ENCODE assay signal across 30 cellular contexts in the genomic region with DNA sequence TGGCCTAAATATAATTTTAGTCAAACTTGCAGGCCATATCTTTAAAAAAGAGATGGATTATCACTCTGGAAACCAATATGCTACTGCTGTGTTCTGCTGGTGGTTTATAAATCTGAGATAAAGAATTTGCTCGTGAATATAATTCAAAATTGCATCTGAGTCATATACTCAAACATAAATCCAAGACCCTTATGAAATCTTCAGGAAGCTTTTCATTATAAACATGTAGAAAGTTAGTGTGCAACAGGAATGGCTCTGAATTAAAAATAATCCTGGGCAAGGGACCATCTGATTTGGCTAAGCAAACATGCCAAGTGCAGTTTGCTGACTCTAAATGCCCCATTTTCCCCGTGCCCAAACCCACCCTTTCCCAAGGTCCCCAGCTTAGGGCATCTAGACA.
"Had no signal": no experiment of that assay in that cellular context is flagged by ENCODE, and none has a peak within 500 bp of the region (broad histone marks: within the 10 kb centered on the region; RNA-seq: fewer than 3 reads in every experiment).

No MANE protein-coding gene starts in this region.

- H3K4me3 ChIP-seq: body of pancreas, colonic mucosa, esophagus squamous epithelium, gastrocnemius medialis, heart left ventricle had no signal

- ATAC-seq: activated CD4-positive, alpha-beta T cell treated with anti-CD3 and anti-CD28 coated beads for 36 hours; activated CD8-positive, alpha-beta memory T cell treated with anti-CD3 and anti-CD28 coated beads, Interleukin-2, amount 10 ng/mL, durations not matched to agents 7 days and 5 days; activated CD8-positive, alpha-beta T cell treated with anti-CD3 and anti-CD28 coated beads, Interleukin-2, amount 10 ng/mL, durations not matched to agents 7 days and 5 days; activated naive CD8-positive, alpha-beta T cell treated with anti-CD3 and anti-CD28 coated beads, Interleukin-2, amount 50 U/mL, for 24 hours; body of pancreas; foreskin keratinocyte; gastrocnemius medialis; heart left ventricle had no signal

- H3K4me3 Mint-ChIP-seq: activated CD4-positive, alpha-beta memory T cell treated with anti-CD3 and anti-CD28 coated beads for 36 hours; activated CD4-positive, alpha-beta T cell treated with anti-CD3 and anti-CD28 coated beads for 36 hours; activated CD4-positive, alpha-beta T cell treated with anti-CD3 and anti-CD28 coated beads, Interleukin-2, amount 10 ng/mL, durations not matched to agents 24 days and 14 days; activated CD8-positive, alpha-beta memory T cell treated with anti-CD3 and anti-CD28 coated beads, Interleukin-2, amount 10 ng/mL, durations not matched to agents 7 days and 5 days; activated CD8-positive, alpha-beta T cell treated with anti-CD3 and anti-CD28 coated beads, Interleukin-2, amount 10 ng/mL, durations not matched to agents 7 days and 5 days; activated naive CD4-positive, alpha-beta T cell treated with anti-CD3 and anti-CD28 coated beads for 36 hours; activated naive CD4-positive, alpha-beta T cell treated with anti-CD3 and anti-CD28 coated beads, Interleukin-2, amount 50 U/mL, for 24 hours; activated naive CD8-positive, alpha-beta T cell treated with anti-CD3 and anti-CD28 coated beads for 36 hours; activated naive CD8-positive, alpha-beta T cell treated with anti-CD3 and anti-CD28 coated beads, Interleukin-2, amount 50 U/mL, for 24 hours; activated T-helper 1 cell treated with anti-CD3 and anti-CD28 coated beads, Interleukin-12 subunit alpha, Interleukin-12 subunit beta, Interleukin-2, Interleukin-4 antibody, amounts not matched to agents 30 ng/mL and 10 ng/mL and 1 ng/mL, durations not matched to agents 14 hours and 24 hours and 36 hours had no signal

- H3K4me1 ChIP-seq: colonic mucosa had no signal

- H3K27me3 Mint-ChIP-seq: activated CD4-positive, alpha-beta memory T cell treated with anti-CD3 and anti-CD28 coated beads for 36 hours; activated CD4-positive, alpha-beta T cell treated with anti-CD3 and anti-CD28 coated beads for 36 hours; activated CD4-positive, alpha-beta T cell treated with anti-CD3 and anti-CD28 coated beads, Interleukin-2, amount 10 ng/mL, durations not matched to agents 24 days and 14 days; activated CD8-positive, alpha-beta memory T cell treated with anti-CD3 and anti-CD28 coated beads, Interleukin-2, amount 10 ng/mL, durations not matched to agents 7 days and 5 days; activated naive CD4-positive, alpha-beta T cell treated with anti-CD3 and anti-CD28 coated beads, Interleukin-2, amount 50 U/mL, for 24 hours; activated naive CD8-positive, alpha-beta T cell treated with anti-CD3 and anti-CD28 coated beads for 36 hours; activated naive CD8-positive, alpha-beta T cell treated with anti-CD3 and anti-CD28 coated beads, Interleukin-2, amount 50 U/mL, for 24 hours had no signal

- H3K27ac ChIP-seq: body of pancreas, colonic mucosa, epithelial cell of prostate, esophagus squamous epithelium, foreskin keratinocyte, heart left ventricle had no signal

- H3K36me3 ChIP-seq: colonic mucosa, esophagus squamous epithelium, gastrocnemius medialis, heart left ventricle had no signal

- H3K36me3 Mint-ChIP-seq: activated naive CD4-positive, alpha-beta T cell treated with anti-CD3 and anti-CD28 coated beads, Interleukin-2, amount 50 U/mL, for 24 hours had no signal

- H3K27ac Mint-ChIP-seq: activated CD4-positive, alpha-beta memory T cell treated with anti-CD3 and anti-CD28 coated beads for 36 hours; activated CD4-positive, alpha-beta T cell treated with anti-CD3 and anti-CD28 coated beads for 36 hours; activated CD4-positive, alpha-beta T cell treated with anti-CD3 and anti-CD28 coated beads, Interleukin-2, amount 10 ng/mL, durations not matched to agents 24 days and 14 days; activated CD8-positive, alpha-beta memory T cell treated with anti-CD3 and anti-CD28 coated beads, Interleukin-2, amount 10 ng/mL, durations not matched to agents 7 days and 5 days; activated CD8-positive, alpha-beta T cell treated with anti-CD3 and anti-CD28 coated beads, Interleukin-2, amount 10 ng/mL, durations not matched to agents 7 days and 5 days; activated naive CD4-positive, alpha-beta T cell treated with anti-CD3 and anti-CD28 coated beads for 36 hours; activated naive CD4-positive, alpha-beta T cell treated with anti-CD3 and anti-CD28 coated beads, Interleukin-2, amount 50 U/mL, for 24 hours; activated naive CD8-positive, alpha-beta T cell treated with anti-CD3 and anti-CD28 coated beads for 36 hours; activated naive CD8-positive, alpha-beta T cell treated with anti-CD3 and anti-CD28 coated beads, Interleukin-2, amount 50 U/mL, for 24 hours; activated T-helper 1 cell treated with anti-CD3 and anti-CD28 coated beads, Interleukin-12 subunit alpha, Interleukin-12 subunit beta, Interleukin-2, Interleukin-4 antibody, amounts not matched to agents 30 ng/mL and 10 ng/mL and 1 ng/mL, durations not matched to agents 14 hours and 24 hours and 36 hours; activated T-helper 2 cell treated with anti-CD3 and anti-CD28 coated beads, Interferon-gamma antibody, Interleukin-2, Interleukin-4, amounts not matched to agents 10 μg/mL and 5 μg/mL and 100 μg/mL, durations not matched to agents 14 hours and 24 hours and 36 hours had no signal

- H3K9me3 ChIP-seq: body of pancreas, colonic mucosa, esophagus squamous epithelium, gastrocnemius medialis, heart left ventricle had no signal

- DNase-seq: activated CD4-positive, alpha-beta memory T cell treated with anti-CD3 and anti-CD28 coated beads for 36 hours; activated CD4-positive, alpha-beta T cell treated with anti-CD3 and anti-CD28 coated beads for 36 hours; activated CD4-positive, alpha-beta T cell treated with anti-CD3 and anti-CD28 coated beads, Interleukin-2, amount 10 ng/mL, durations not matched to agents 24 days and 14 days; activated CD4-positive, CD25-positive, alpha-beta regulatory T cell; activated CD4-positive, CD25-positive, alpha-beta regulatory T cell treated with anti-CD3 and anti-CD28 coated beads, Interleukin-2, amount 50 U/mL, for 72 hours; activated CD8-positive, alpha-beta memory T cell treated with anti-CD3 and anti-CD28 coated beads, Interleukin-2, amount 10 ng/mL, durations not matched to agents 7 days and 5 days; activated CD8-positive, alpha-beta memory T cell treated with anti-CD3 and anti-CD28 coated beads, Interleukin-2, amount 50 U/mL, for 4 hours; activated CD8-positive, alpha-beta T cell treated with anti-CD3 and anti-CD28 coated beads, Interleukin-2, amount 10 ng/mL, durations not matched to agents 7 days and 5 days; activated effector memory CD4-positive, alpha-beta T cell treated with anti-CD3 and anti-CD28 coated beads, Interleukin-2, amount 50 U/mL, for 16 hours; activated naive CD4-positive, alpha-beta T cell treated with anti-CD3 and anti-CD28 coated beads for 36 hours; activated naive CD8-positive, alpha-beta T cell treated with anti-CD3 and anti-CD28 coated beads for 36 hours; activated naive CD8-positive, alpha-beta T cell treated with anti-CD3 and anti-CD28 coated beads, Interleukin-2, amount 50 U/mL, for 24 hours; activated T-cell treated with anti-CD3 and anti-CD28 coated beads, Interleukin-2, amount 50 U/mL, for 1 hour; activated T-cell treated with anti-CD3 and anti-CD28 coated beads, Interleukin-2, amount 50 U/mL, for 48 hours; amniotic stem cell; anterior cingulate cortex; body of pancreas; caudate nucleus; colonic mucosa; effector CD8-positive, alpha-beta T cell; esophagus squamous epithelium; foreskin keratinocyte; gastrocnemius medialis; glutamatergic neuron; heart left ventricle; hypothalamus had no signal

- H3K27me3 ChIP-seq: body of pancreas, colonic mucosa, esophagus squamous epithelium, foreskin keratinocyte, gastrocnemius medialis, heart left ventricle had no signal

- H3K9me3 Mint-ChIP-seq: activated CD4-positive, alpha-beta memory T cell treated with anti-CD3 and anti-CD28 coated beads for 36 hours; activated CD4-positive, alpha-beta T cell treated with anti-CD3 and anti-CD28 coated beads, Interleukin-2, amount 10 ng/mL, durations not matched to agents 24 days and 14 days; activated naive CD4-positive, alpha-beta T cell treated with anti-CD3 and anti-CD28 coated beads for 36 hours; activated naive CD4-positive, alpha-beta T cell treated with anti-CD3 and anti-CD28 coated beads, Interleukin-2, amount 50 U/mL, for 24 hours; activated naive CD8-positive, alpha-beta T cell treated with anti-CD3 and anti-CD28 coated beads for 36 hours; activated naive CD8-positive, alpha-beta T cell treated with anti-CD3 and anti-CD28 coated beads, Interleukin-2, amount 50 U/mL, for 24 hours; activated T-helper 1 cell treated with anti-CD3 and anti-CD28 coated beads, Interleukin-12 subunit alpha, Interleukin-12 subunit beta, Interleukin-2, Interleukin-4 antibody, amounts not matched to agents 30 ng/mL and 10 ng/mL and 1 ng/mL, durations not matched to agents 14 hours and 24 hours and 36 hours; activated T-helper 2 cell treated with anti-CD3 and anti-CD28 coated beads, Interferon-gamma antibody, Interleukin-2, Interleukin-4, amounts not matched to agents 10 μg/mL and 5 μg/mL and 100 μg/mL, durations not matched to agents 14 hours and 24 hours and 36 hours had no signal
